ENCODE assay signal across 8 cellular contexts in the genomic region with DNA sequence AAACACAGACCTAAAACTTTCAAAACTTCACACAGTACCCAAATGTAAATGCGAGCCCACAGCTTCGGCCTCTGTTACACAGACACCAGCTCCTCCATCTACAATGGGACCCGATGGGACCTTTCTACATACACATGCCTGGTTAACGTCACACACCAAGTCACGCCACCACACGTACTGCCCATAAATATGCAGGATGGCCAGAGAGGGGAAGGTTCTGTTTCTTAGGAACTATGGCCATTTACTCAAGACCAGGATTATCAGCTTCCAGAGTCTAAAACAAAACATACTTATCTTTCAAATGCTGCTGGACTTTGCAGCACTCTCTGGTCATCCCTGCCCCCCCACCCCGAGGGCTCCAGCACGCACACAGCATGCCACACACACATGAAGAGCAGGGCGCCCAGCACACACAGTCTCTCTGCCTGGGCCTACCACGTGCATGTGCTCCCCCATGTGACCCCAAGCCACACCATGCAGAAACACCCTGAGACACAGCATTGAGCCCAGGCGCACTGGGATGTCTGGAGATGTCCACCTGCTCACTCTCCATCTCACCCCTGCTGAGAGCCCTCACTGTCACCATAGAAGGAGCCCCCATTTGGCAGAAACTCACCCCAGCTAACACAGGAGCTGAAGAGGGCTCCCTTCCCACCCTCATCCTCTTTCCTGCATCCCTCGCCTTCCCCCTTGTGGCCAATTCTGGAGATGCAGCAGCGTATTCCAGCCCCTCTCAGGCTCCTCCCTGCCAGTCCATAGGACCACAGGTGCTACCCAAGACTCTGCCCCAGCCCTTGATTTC.
DNase-seq lines count a peak whose midpoint lies in the region; ATAC-seq and TF ChIP-seq lines count a peak whose summit lies in the region.

No MANE protein-coding gene starts in this region.

- H4K20me1 ChIP-seq in mammary epithelial cell (ENCODE audit: insufficient read depth, low read length) = no peaks in the 10 kb centered on the region

- ATAC-seq in WTC11 (peak; percentile 79), HG03135 (IDR thresholded peaks at IDR 0.05; ENCODE audit: unreplicated experiment) (no peak)

- dilution Hi-C loops in mammary epithelial cell (cut with HindIII; ENCODE audit: low sequenced_read_pairs) = no loop called here

- no peak overlapping the region for H3K27ac Mint-ChIP-seq in WTC11

- no peak overlapping the region for H3K9ac ChIP-seq in mammary epithelial cell (ENCODE audit: insufficient read depth, low read length)

- H3K36me3 ChIP-seq in mammary epithelial cell (ENCODE audit: insufficient read depth, low read length) (no peaks in the 10 kb centered on the region), kidney epithelial cell (ENCODE audit: control insufficient read depth, insufficient read depth, low read length) (no peaks in the 10 kb centered on the region)

- peaks cover 14% of the 10 kb centered on the region for H3K27me3 Mint-ChIP-seq in WTC11 (ENCODE audit: low read depth)

- H3K9me3 Mint-ChIP-seq in WTC11 = no peaks in the 10 kb centered on the region

- CTCF ChIA-PET in WTC11 (lab: Charles Lee) = interaction anchor here (0.6 to 9.3 kb wide), 38 partner anchors 8 to 335 kb away, joined by 3 to 194 read pairs (median 4); partner anchors contain the start of genes PRDX5 and TRMT112
- CTCF ChIA-PET in mammary epithelial cell (lab: Charles Lee; ENCODE audit: low non-redundant PET) = interaction anchor here (0.8 kb wide), 1 partner anchor 52 kb away, joined by 5 read pairs; no protein-coding TSS in a partner anchor

- H3K27ac ChIP-seq in mammary epithelial cell (ENCODE audit: insufficient read depth, low read depth, low read length) = no peak overlapping the region

- H3K27me3 ChIP-seq in mammary epithelial cell (ENCODE audit: insufficient read depth, low read length) (no peaks in the 10 kb centered on the region), kidney epithelial cell (ENCODE audit: control insufficient read depth, insufficient read depth, low read length) (peaks cover 30% of the 10 kb centered on the region)

- no peaks in the 10 kb centered on the region for H3K79me2 ChIP-seq in mammary epithelial cell (ENCODE audit: insufficient read depth, low read length)

- no peak overlapping the region for H3K4me3 ChIP-seq in mammary epithelial cell (replicated peaks in 1 of 3; ENCODE audit: insufficient read depth in 1 of 3, low read depth in 2 of 3, low read length in 3 of 3)
- H3K4me3 ChIP-seq in kidney epithelial cell (ENCODE audit: low read depth, low read length) = no peak overlapping the region

- DNase-seq in SIG-M5 treated with dmso at 0.1 percent for 504 hours (lab: John Stamatoyannopoulos, UW; ENCODE audit: unreplicated experiment) (peak; percentile 64), SIG-M5 (lab: John Stamatoyannopoulos, UW) (no peak), NCI-H2107 treated with DMSO at 0.1 percent for 48 hours (lab: John Stamatoyannopoulos, UW; ENCODE audit: unreplicated experiment) (peak; percentile 30), WTC11 (ENCODE audit: low spot score) (peak; percentile 97), mammary epithelial cell (peak; percentile 41), kidney epithelial cell (ENCODE audit: low read depth) (no peak)
- peak; percentile 75 for DNase-seq in stimulated activated CD4-positive, alpha-beta T cell treated with anti-CD3 and anti-CD28 coated beads, Interleukin-1b, Interleukin-23, amount 100 ng/mL, for 48 hours

- peaks cover 12% of the 10 kb centered on the region for H3K4me1 Mint-ChIP-seq in WTC11

- H3K9me3 ChIP-seq in mammary epithelial cell (replicated peaks; ENCODE audit: insufficient read depth, low read length) = no peaks in the 10 kb centered on the region

- BruUV-seq in mammary epithelial cell (replicated peaks; lab: Mats Ljungman, UMichigan) = no TSS peak

- H3K36me3 Mint-ChIP-seq in WTC11 = no peaks in the 10 kb centered on the region

- no peaks in the 10 kb centered on the region for H3K4me1 ChIP-seq in mammary epithelial cell (ENCODE audit: insufficient read depth, low read length)

- no peak overlapping the region for H2AFZ ChIP-seq in mammary epithelial cell (ENCODE audit: low read depth, low read length)

- in situ Hi-C loops in mammary epithelial cell (cut with MboI; ENCODE audit: low sequenced_read_pairs in 2 of 2) = loop anchor here in 1 of 2 donors (10.0 kb wide), 1 partner anchor 168 kb away; no protein-coding TSS in a partner anchor

- 79% methylated on average over 8 of the region's 13 CpGs for WGBS in mammary epithelial cell (ENCODE audit: low coverage, missing lambda C conversion rate)

- no peak overlapping the region for H3K4me2 ChIP-seq in mammary epithelial cell (ENCODE audit: insufficient read depth, low read depth, low read length)

- TF ChIP-seq CTCF in WTC11 (IDR thresholded peaks at IDR 0.05) (peak; percentile 80), mammary epithelial cell (conservative IDR thresholded peaks at IDR 0.05 in 1 of 2, IDR thresholded peaks at IDR 0.05 in 1 of 2; ENCODE audit: extremely low read depth in 1 of 2, insufficient read depth in 1 of 2, low read depth in 1 of 2, low read length in 2 of 2) (peak; percentile 91 to 93), kidney epithelial cell (IDR thresholded peaks at IDR 0.05; ENCODE audit: insufficient read depth, low read length, poor library complexity, severe bottlenecking) (peak; percentile 95)

- intact Hi-C loops in mammary epithelial cell (cut with micrococcal nuclease) = loop anchor here (1.0 to 5.0 kb wide), 7 partner anchors 36 to 450 kb away; partner anchors contain the start of genes RASGRP2 and RPS6KA4

- POLR2A ChIA-PET in WTC11 (lab: Charles Lee) = interaction anchor here (1.2 kb wide), 1 partner anchor 23 kb away, joined by 3 read pairs; no protein-coding TSS in a partner anchor

- H3K4me3 Mint-ChIP-seq in WTC11 = peak overlapping the region; percentile 20; the same call in 1 of the 2 replicates

TF ChIP-seq in WTC11, 78 proteins besides CTCF, POLR2A, EP300 and RAD21:
- TF ChIP-seq, protein P1, sequence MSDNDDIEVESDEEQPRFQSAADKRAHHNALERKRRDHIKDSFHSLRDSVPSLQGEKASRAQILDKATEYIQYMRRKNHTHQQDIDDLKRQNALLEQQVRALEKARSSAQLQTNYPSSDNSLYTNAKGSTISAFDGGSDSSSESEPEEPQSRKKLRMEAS (CRISPR knock-in tag; IDR thresholded peaks at IDR 0.05) = peak; percentile 50
- TF ChIP-seq SOX15 (CRISPR knock-in tag; IDR thresholded peaks at IDR 0.05) (no peak), RORB (CRISPR knock-in tag; IDR thresholded peaks at IDR 0.05) (no peak)
- TF ChIP-seq, protein P2, sequence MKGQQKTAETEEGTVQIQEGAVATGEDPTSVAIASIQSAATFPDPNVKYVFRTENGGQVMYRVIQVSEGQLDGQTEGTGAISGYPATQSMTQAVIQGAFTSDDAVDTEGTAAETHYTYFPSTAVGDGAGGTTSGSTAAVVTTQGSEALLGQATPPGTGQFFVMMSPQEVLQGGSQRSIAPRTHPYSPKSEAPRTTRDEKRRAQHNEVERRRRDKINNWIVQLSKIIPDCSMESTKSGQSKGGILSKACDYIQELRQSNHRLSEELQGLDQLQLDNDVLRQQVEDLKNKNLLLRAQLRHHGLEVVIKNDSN (CRISPR knock-in tag; IDR thresholded peaks at IDR 0.05) = peak; percentile 70; the same call in 1 of the 2 replicates
- TF ChIP-seq, protein P3, sequence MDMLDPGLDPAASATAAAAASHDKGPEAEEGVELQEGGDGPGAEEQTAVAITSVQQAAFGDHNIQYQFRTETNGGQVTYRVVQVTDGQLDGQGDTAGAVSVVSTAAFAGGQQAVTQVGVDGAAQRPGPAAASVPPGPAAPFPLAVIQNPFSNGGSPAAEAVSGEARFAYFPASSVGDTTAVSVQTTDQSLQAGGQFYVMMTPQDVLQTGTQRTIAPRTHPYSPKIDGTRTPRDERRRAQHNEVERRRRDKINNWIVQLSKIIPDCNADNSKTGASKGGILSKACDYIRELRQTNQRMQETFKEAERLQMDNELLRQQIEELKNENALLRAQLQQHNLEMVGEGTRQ (CRISPR knock-in tag; IDR thresholded peaks at IDR 0.05) = peak; percentile 53; the same call in 1 of the 2 replicates

Comparison
In these comparisons a context has a peak if more than half of its experiments do, and no peak if none do; other contexts are left out.
1. DNase-seq: peak in SIG-M5 treated with dmso at 0.1 percent for 504 hours (single experiment), NCI-H2107 treated with DMSO at 0.1 percent for 48 hours (single experiment), WTC11 (single experiment), mammary epithelial cell (single experiment) and stimulated activated CD4-positive, alpha-beta T cell treated with anti-CD3 and anti-CD28 coated beads, Interleukin-1b, Interleukin-23, amount 100 ng/mL, for 48 hours (single experiment); none in SIG-M5 (single experiment) and kidney epithelial cell (single experiment).
2. Peak in every context shown above with its lines, with median percentiles within 50 percentile points of each other: CTCF ChIP-seq.